ENCODE assay signal across 1 cellular context in genomic region chr9:90893706-90894105, GRCh38.
TF ChIP-seq lines count a peak whose summit lies in the region.

No MANE protein-coding gene starts in this region.

TF ChIP-seq in H1, 55 proteins besides CTCF, POLR2A, EP300 and RAD21 (continued from another document):
- TF ChIP-seq TEAD4 (IDR thresholded peaks at IDR 0.05; ENCODE audit: low read depth, low read length) (no peak), RBBP5 (IDR thresholded peaks at IDR 0.05; ENCODE audit: borderline replicate concordance, low read depth, low read length) (no peak)
TF ChIP-seq in H1: peak in this region for 0.
